ENCODE assay signal across 2 cellular contexts in genomic region chr18:961644-962355, GRCh38.
TF ChIP-seq lines count a peak whose summit lies in the region.

No MANE protein-coding gene starts in this region.

TF ChIP-seq in SK-N-SH, 30 proteins besides CTCF, POLR2A, EP300 and RAD21 (continued from another document):
- TF ChIP-seq IRF3 (IDR thresholded peaks at IDR 0.05; ENCODE audit: low read depth, low read length) (no peak), SMC3 (IDR thresholded peaks at IDR 0.05; ENCODE audit: low read depth, low read length) (peak; percentile 42; the same call in 1 of the 2 replicates)

TF ChIP-seq in GM12878, 131 proteins besides CTCF, POLR2A, EP300 and RAD21 (continued from another document):
- TF ChIP-seq ATF2 (IDR thresholded peaks at IDR 0.05; ENCODE audit: low read length) (no peak), STAT1 (conservative IDR thresholded peaks at IDR 0.05) (no peak), SRF (IDR thresholded peaks at IDR 0.05; ENCODE audit: low read depth in 2 of 2, low read length in 2 of 2) (no peak), KLF5 (IDR thresholded peaks at IDR 0.05; ENCODE audit: partially characterized antibody) (no peak)
